1 cellular context compared by ENCODE assay signal in genomic region chr7:30852360-30852709, GRCh38.
TF ChIP-seq lines count a peak whose summit lies in the region.

No MANE protein-coding gene starts in this region.

TF ChIP-seq in H1, 55 proteins besides CTCF, POLR2A, EP300 and RAD21:
- TF ChIP-seq HDAC2 (IDR thresholded peaks at IDR 0.05; ENCODE audit: borderline replicate concordance in 1 of 2, low read depth in 2 of 2, low read length in 2 of 2), result no peak
- no peak for TF ChIP-seq KDM5A (IDR thresholded peaks at IDR 0.05; ENCODE audit: low read length)
- TF ChIP-seq ATF2 (IDR thresholded peaks at IDR 0.05; ENCODE audit: low read length), result no peak
- TF ChIP-seq KDM4A (IDR thresholded peaks at IDR 0.05; ENCODE audit: low read depth, low read length, severe bottlenecking), result no peak
- no peak for TF ChIP-seq FOSL1 (IDR thresholded peaks at IDR 0.05; ENCODE audit: insufficient read depth, low read depth, low read length)
- no peak for TF ChIP-seq SP2 (IDR thresholded peaks at IDR 0.05; ENCODE audit: low read length)
